ENCODE assay signal across 1 cellular context in genomic region chr17:33481652-33482051, GRCh38.
TF ChIP-seq lines count a peak whose summit lies in the region.

No MANE protein-coding gene starts in this region.

TF ChIP-seq in K562, 482 proteins besides CTCF, POLR2A, EP300 and RAD21 (continued from another document and continues in another):
- TF ChIP-seq, protein P1, sequence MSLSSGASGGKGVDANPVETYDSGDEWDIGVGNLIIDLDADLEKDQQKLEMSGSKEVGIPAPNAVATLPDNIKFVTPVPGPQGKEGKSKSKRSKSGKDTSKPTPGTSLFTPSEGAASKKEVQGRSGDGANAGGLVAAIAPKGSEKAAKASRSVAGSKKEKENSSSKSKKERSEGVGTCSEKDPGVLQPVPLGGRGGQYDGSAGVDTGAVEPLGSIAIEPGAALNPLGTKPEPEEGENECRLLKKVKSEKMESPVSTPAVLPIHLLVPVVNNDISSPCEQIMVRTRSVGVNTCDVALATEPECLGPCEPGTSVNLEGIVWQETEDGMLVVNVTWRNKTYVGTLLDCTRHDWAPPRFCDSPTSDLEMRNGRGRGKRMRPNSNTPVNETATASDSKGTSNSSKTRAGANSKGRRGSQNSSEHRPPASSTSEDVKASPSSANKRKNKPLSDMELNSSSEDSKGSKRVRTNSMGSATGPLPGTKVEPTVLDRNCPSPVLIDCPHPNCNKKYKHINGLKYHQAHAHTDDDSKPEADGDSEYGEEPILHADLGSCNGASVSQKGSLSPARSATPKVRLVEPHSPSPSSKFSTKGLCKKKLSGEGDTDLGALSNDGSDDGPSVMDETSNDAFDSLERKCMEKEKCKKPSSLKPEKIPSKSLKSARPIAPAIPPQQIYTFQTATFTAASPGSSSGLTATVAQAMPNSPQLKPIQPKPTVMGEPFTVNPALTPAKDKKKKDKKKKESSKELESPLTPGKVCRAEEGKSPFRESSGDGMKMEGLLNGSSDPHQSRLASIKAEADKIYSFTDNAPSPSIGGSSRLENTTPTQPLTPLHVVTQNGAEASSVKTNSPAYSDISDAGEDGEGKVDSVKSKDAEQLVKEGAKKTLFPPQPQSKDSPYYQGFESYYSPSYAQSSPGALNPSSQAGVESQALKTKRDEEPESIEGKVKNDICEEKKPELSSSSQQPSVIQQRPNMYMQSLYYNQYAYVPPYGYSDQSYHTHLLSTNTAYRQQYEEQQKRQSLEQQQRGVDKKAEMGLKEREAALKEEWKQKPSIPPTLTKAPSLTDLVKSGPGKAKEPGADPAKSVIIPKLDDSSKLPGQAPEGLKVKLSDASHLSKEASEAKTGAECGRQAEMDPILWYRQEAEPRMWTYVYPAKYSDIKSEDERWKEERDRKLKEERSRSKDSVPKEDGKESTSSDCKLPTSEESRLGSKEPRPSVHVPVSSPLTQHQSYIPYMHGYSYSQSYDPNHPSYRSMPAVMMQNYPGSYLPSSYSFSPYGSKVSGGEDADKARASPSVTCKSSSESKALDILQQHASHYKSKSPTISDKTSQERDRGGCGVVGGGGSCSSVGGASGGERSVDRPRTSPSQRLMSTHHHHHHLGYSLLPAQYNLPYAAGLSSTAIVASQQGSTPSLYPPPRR (CRISPR knock-in tag; IDR thresholded peaks at IDR 0.05; ENCODE audit: borderline replicate concordance) = no peak
- no peak for TF ChIP-seq ZKSCAN3 (CRISPR knock-in tag; IDR thresholded peaks at IDR 0.05)
- TF ChIP-seq, protein P2, sequence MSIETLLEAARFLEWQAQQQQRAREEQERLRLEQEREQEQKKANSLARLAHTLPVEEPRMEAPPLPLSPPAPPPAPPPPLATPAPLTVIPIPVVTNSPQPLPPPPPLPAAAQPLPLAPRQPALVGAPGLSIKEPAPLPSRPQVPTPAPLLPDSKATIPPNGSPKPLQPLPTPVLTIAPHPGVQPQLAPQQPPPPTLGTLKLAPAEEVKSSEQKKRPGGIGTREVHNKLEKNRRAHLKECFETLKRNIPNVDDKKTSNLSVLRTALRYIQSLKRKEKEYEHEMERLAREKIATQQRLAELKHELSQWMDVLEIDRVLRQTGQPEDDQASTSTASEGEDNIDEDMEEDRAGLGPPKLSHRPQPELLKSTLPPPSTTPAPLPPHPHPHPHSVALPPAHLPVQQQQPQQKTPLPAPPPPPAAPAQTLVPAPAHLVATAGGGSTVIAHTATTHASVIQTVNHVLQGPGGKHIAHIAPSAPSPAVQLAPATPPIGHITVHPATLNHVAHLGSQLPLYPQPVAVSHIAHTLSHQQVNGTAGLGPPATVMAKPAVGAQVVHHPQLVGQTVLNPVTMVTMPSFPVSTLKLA (conservative IDR thresholded peaks at IDR 0.05) = peak in 1 of 2 experiments; percentile 49; a peak in 1 of 4 replicates
- TF ChIP-seq GTF2A2 (tag; IDR thresholded peaks at IDR 0.05) = no peak
- TF ChIP-seq TSC22D4 (tag; IDR thresholded peaks at IDR 0.05) = no peak
- TF ChIP-seq KLF13 (tag; IDR thresholded peaks at IDR 0.05; ENCODE audit: borderline replicate concordance, low read depth) = no peak
- no peak for TF ChIP-seq CEBPB (tag; IDR thresholded peaks at IDR 0.05)
- TF ChIP-seq, protein P3, sequence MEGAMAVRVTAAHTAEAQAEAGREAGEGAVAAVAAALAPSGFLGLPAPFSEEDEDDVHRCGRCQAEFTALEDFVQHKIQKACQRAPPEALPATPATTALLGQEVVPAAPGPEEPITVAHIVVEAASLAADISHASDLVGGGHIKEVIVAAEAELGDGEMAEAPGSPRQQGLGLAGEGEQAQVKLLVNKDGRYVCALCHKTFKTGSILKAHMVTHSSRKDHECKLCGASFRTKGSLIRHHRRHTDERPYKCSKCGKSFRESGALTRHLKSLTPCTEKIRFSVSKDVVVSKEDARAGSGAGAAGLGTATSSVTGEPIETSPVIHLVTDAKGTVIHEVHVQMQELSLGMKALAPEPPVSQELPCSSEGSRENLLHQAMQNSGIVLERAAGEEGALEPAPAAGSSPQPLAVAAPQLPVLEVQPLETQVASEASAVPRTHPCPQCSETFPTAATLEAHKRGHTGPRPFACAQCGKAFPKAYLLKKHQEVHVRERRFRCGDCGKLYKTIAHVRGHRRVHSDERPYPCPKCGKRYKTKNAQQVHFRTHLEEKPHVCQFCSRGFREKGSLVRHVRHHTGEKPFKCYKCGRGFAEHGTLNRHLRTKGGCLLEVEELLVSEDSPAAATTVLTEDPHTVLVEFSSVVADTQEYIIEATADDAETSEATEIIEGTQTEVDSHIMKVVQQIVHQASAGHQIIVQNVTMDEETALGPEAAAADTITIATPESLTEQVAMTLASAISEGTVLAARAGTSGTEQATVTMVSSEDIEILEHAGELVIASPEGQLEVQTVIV (CRISPR knock-in tag; IDR thresholded peaks at IDR 0.05; ENCODE audit: borderline replicate concordance) = no peak
- TF ChIP-seq, protein P4, sequence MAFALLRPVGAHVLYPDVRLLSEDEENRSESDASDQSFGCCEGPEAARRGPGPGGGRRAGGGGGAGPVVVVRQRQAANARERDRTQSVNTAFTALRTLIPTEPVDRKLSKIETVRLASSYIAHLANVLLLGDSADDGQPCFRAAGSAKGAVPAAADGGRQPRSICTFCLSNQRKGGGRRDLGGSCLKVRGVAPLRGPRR (CRISPR knock-in tag; IDR thresholded peaks at IDR 0.05) = no peak
- no peak for TF ChIP-seq ZNF124 (CRISPR knock-in tag; IDR thresholded peaks at IDR 0.05)
- peak; percentile 50; the same call in 1 of the 2 replicates for TF ChIP-seq NBN (IDR thresholded peaks at IDR 0.05; ENCODE audit: low read depth)
- TF ChIP-seq NR2C2 (CRISPR knock-in tag; IDR thresholded peaks at IDR 0.05) = no peak
- no peak for TF ChIP-seq NR2C2 (tag; IDR thresholded peaks at IDR 0.05)
- TF ChIP-seq ETS2 (tag; IDR thresholded peaks at IDR 0.05; ENCODE audit: borderline replicate concordance, poor library complexity, severe bottlenecking) = no peak
- TF ChIP-seq ZNF140 (CRISPR knock-in tag; IDR thresholded peaks at IDR 0.05) = no peak
- no peak for TF ChIP-seq KDM2B (CRISPR knock-in tag; IDR thresholded peaks at IDR 0.05)
- TF ChIP-seq, protein P5, sequence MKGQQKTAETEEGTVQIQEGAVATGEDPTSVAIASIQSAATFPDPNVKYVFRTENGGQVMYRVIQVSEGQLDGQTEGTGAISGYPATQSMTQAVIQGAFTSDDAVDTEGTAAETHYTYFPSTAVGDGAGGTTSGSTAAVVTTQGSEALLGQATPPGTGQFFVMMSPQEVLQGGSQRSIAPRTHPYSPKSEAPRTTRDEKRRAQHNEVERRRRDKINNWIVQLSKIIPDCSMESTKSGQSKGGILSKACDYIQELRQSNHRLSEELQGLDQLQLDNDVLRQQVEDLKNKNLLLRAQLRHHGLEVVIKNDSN (CRISPR knock-in tag; IDR thresholded peaks at IDR 0.05) = no peak
- peak; percentile 74 for TF ChIP-seq CTBP1 (IDR thresholded peaks at IDR 0.05; ENCODE audit: borderline replicate concordance)
- TF ChIP-seq FOXK1 (CRISPR knock-in tag; IDR thresholded peaks at IDR 0.05; ENCODE audit: borderline replicate concordance) = no peak
- TF ChIP-seq, protein P6, sequence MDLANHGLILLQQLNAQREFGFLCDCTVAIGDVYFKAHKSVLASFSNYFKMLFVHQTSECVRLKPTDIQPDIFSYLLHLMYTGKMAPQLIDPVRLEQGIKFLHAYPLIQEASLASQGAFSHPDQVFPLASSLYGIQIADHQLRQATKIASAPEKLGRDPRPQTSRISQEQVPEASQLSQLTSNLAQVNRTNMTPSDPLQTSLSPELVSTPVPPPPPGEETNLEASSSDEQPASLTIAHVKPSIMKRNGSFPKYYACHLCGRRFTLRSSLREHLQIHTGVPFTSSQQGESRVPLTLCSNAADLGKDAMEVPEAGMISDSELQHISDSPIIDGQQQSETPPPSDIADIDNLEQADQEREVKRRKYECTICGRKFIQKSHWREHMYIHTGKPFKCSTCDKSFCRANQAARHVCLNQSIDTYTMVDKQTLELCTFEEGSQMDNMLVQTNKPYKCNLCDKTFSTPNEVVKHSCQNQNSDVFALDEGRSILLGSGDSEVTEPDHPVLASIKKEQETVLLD (IDR thresholded peaks at IDR 0.05) = peak; percentile 52
- no peak for TF ChIP-seq ADNP (tag; IDR thresholded peaks at IDR 0.05)
- peak; percentile 93 for TF ChIP-seq ARID1B (IDR thresholded peaks at IDR 0.05)
- TF ChIP-seq PCBP1 (IDR thresholded peaks at IDR 0.05; ENCODE audit: low read depth, low read length, poor library complexity, severe bottlenecking) = no peak
- TF ChIP-seq, protein P7, sequence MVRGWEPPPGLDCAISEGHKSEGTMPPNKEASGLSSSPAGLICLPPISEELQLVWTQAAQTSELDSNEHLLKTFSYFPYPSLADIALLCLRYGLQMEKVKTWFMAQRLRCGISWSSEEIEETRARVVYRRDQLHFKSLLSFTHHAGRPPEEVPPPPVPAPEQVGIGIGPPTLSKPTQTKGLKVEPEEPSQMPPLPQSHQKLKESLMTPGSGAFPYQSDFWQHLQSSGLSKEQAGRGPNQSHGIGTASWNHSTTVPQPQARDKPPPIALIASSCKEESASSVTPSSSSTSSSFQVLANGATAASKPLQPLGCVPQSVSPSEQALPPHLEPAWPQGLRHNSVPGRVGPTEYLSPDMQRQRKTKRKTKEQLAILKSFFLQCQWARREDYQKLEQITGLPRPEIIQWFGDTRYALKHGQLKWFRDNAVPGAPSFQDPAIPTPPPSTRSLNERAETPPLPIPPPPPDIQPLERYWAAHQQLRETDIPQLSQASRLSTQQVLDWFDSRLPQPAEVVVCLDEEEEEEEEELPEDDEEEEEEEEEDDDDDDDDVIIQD (CRISPR knock-in tag; IDR thresholded peaks at IDR 0.05) = no peak
- no peak for TF ChIP-seq YY1 (IDR thresholded peaks at IDR 0.05; ENCODE audit: borderline replicate concordance in 1 of 3, control insufficient read depth in 1 of 3, extremely low read depth in 1 of 3, insufficient read depth in 3 of 3, insufficient read length in 1 of 3, insufficient replicate concordance in 2 of 3, low read depth in 1 of 3, low read length in 2 of 3)
- no peak for TF ChIP-seq ZNF79 (CRISPR knock-in tag; IDR thresholded peaks at IDR 0.05; ENCODE audit: low read depth)
- TF ChIP-seq, protein P8, sequence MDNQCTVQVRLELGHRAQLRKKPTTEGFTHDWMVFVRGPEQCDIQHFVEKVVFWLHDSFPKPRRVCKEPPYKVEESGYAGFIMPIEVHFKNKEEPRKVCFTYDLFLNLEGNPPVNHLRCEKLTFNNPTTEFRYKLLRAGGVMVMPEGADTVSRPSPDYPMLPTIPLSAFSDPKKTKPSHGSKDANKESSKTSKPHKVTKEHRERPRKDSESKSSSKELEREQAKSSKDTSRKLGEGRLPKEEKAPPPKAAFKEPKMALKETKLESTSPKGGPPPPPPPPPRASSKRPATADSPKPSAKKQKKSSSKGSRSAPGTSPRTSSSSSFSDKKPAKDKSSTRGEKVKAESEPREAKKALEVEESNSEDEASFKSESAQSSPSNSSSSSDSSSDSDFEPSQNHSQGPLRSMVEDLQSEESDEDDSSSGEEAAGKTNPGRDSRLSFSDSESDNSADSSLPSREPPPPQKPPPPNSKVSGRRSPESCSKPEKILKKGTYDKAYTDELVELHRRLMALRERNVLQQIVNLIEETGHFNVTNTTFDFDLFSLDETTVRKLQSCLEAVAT (IDR thresholded peaks at IDR 0.05) = peak; percentile 55 to 87; a peak in 2 of 4 replicates
- TF ChIP-seq DPF2 (IDR thresholded peaks at IDR 0.05) = peak; percentile 93
- no peak for TF ChIP-seq PRPF4 (IDR thresholded peaks at IDR 0.05; ENCODE audit: insufficient read depth, low read depth, low read length, poor library complexity, severe bottlenecking)
- TF ChIP-seq ZNF354B (CRISPR knock-in tag; IDR thresholded peaks at IDR 0.05) = no peak
- TF ChIP-seq NCOR1 (IDR thresholded peaks at IDR 0.05) = peak; percentile 81
- TF ChIP-seq, protein P9, sequence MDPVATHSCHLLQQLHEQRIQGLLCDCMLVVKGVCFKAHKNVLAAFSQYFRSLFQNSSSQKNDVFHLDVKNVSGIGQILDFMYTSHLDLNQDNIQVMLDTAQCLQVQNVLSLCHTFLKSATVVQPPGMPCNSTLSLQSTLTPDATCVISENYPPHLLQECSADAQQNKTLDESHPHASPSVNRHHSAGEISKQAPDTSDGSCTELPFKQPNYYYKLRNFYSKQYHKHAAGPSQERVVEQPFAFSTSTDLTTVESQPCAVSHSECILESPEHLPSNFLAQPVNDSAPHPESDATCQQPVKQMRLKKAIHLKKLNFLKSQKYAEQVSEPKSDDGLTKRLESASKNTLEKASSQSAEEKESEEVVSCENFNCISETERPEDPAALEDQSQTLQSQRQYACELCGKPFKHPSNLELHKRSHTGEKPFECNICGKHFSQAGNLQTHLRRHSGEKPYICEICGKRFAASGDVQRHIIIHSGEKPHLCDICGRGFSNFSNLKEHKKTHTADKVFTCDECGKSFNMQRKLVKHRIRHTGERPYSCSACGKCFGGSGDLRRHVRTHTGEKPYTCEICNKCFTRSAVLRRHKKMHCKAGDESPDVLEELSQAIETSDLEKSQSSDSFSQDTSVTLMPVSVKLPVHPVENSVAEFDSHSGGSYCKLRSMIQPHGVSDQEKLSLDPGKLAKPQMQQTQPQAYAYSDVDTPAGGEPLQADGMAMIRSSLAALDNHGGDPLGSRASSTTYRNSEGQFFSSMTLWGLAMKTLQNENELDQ (CRISPR knock-in tag; IDR thresholded peaks at IDR 0.05; ENCODE audit: borderline replicate concordance) = no peak
- no peak for TF ChIP-seq CREB3 (tag; conservative IDR thresholded peaks at IDR 0.05; ENCODE audit: low read depth)
- TF ChIP-seq MED1 (CRISPR knock-in tag; IDR thresholded peaks at IDR 0.05; ENCODE audit: borderline replicate concordance) = no peak
- TF ChIP-seq ZC3H4 (CRISPR knock-in tag; IDR thresholded peaks at IDR 0.05; ENCODE audit: borderline replicate concordance) = no peak
- no peak for TF ChIP-seq ZNF584 (CRISPR knock-in tag; IDR thresholded peaks at IDR 0.05; ENCODE audit: low read depth)
- TF ChIP-seq, protein P10, sequence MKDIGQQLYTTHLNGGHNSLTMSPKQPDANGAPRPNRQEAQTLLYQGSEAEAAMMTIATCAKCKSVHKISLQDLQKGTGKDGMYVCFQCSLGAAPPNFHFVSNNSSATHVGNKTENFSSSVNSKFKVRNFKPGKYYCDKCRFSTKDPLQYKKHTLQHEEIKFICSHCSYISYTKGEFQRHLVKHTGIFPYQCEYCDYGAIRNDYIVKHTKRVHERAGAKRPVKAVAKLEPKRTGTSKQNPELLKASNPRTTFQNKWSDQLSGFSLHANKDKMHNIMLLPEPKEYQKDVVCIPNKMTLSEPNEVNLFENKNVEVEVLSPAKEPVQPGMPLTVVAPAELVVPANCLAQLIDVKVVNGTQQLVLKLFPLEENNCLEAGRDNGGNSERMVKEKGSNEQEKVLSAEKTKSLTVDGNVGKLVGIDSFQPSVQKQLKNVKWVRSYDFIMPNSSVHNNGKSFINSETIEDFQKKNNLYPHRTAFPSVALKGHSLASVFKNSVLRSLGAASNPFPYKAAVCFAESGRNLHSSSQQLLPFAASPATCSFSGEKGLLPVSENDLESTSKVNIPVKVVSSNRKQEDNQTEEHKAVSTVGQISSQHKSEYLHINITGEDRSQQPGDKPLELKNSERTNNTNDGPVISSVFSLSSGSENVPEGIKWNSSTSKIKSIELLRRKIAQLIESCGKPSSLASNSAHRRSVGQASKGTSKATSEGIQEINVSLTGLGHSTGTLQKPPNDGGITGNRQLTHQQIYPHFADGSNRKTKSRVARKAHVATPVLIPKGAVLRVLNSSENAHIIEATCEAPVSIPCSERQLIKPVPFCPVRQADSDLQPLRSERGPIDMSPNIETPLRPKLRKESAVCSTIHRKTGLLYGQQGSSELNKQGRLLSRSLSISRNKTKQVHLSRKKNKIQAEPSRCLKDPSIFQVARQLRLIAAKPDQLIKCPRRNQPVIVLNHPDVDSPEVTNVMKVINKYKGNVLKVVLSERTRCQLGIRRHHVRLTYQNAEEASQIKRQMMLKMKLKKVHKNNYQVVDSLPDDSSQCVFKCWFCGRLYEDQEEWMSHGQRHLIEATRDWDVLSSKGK (CRISPR knock-in tag; IDR thresholded peaks at IDR 0.05) = no peak
- TF ChIP-seq MAFG (tag; conservative IDR thresholded peaks at IDR 0.05) = no peak
- no peak for TF ChIP-seq ZNF644 (tag; IDR thresholded peaks at IDR 0.05; ENCODE audit: low read depth)
